In genomic region chr12:130054803-130055202, GRCh38 we compare ENCODE assay signal across 19 cellular contexts.
"Had no signal": no experiment of that assay in that cellular context is flagged by ENCODE, and none has a peak within 500 bp of the region (broad histone marks: within the 10 kb centered on the region; RNA-seq: fewer than 3 reads in every experiment).

No MANE protein-coding gene starts in this region.

- H3K9me3 ChIP-seq: esophagus muscularis mucosa, pancreas, SJCRH30, transverse colon had no signal

- H3K36me3 ChIP-seq: esophagus muscularis mucosa, pancreas, SJCRH30, transverse colon had no signal

- H3K27me3 Mint-ChIP-seq: activated B cell treated with CpG ODN at 0.5 μM for 24 hours; activated CD4-positive, alpha-beta T cell treated with anti-CD3 and anti-CD28 coated beads, Interleukin-2, amount 10 ng/mL, durations not matched to agents 24 days and 14 days had no signal

- H3K4me1 Mint-ChIP-seq: activated B cell treated with CpG ODN at 0.5 μM for 24 hours; activated CD4-positive, alpha-beta T cell treated with anti-CD3 and anti-CD28 coated beads, Interleukin-2, amount 10 ng/mL, durations not matched to agents 24 days and 14 days; activated T-helper 17 cell treated with anti-CD3 and anti-CD28 coated beads, Interleukin-2, amount 50 U/mL, for 72 hours had no signal

- ATAC-seq: activated T-helper 17 cell treated with anti-CD3 and anti-CD28 coated beads, Interleukin-2, amount 50 U/mL, for 72 hours; left lobe of liver; pancreas had no signal

- H3K4me2 ChIP-seq: hepatocyte had no signal

- FAIRE-seq: colon, endometrium, pancreas, TTC549 had no signal

- H3K4me3 Mint-ChIP-seq: activated B cell treated with CpG ODN at 0.5 μM for 24 hours; activated CD4-positive, alpha-beta T cell treated with anti-CD3 and anti-CD28 coated beads, Interleukin-2, amount 10 ng/mL, durations not matched to agents 24 days and 14 days; activated T-helper 17 cell treated with anti-CD3 and anti-CD28 coated beads, Interleukin-2, amount 50 U/mL, for 72 hours; neural crest cell had no signal

- H3K27ac ChIP-seq: esophagus muscularis mucosa, hepatocyte, pancreas, SJCRH30, transverse colon had no signal

- H3K4me3 ChIP-seq: esophagus muscularis mucosa, hepatocyte, pancreas, SJCRH30, transverse colon had no signal

- H3K27me3 ChIP-seq: pancreas, SJCRH30, transverse colon had no signal

- H3K79me2 ChIP-seq: hepatocyte had no signal

- H3K27ac Mint-ChIP-seq: activated B cell treated with CpG ODN at 0.5 μM for 24 hours; activated CD4-positive, alpha-beta T cell treated with anti-CD3 and anti-CD28 coated beads, Interleukin-2, amount 10 ng/mL, durations not matched to agents 24 days and 14 days; activated T-helper 17 cell treated with anti-CD3 and anti-CD28 coated beads, Interleukin-2, amount 50 U/mL, for 72 hours had no signal

- DNase-seq: activated B cell treated with CpG ODN at 0.5 μM for 24 hours; activated CD4-positive, alpha-beta T cell treated with anti-CD3 and anti-CD28 coated beads, Interleukin-2, amount 10 ng/mL, durations not matched to agents 24 days and 14 days; activated CD8-positive, alpha-beta memory T cell treated with anti-CD3 and anti-CD28 coated beads, Interleukin-2, amount 50 U/mL, for 4 hours; activated naive CD4-positive, alpha-beta T cell treated with Interleukin-2 at 50 U/mL for 16 hours; caudate nucleus; islet precursor cell; pancreas; SJCRH30; stimulated activated CD4-positive, alpha-beta T cell treated with anti-CD3 and anti-CD28 coated beads, Interleukin-1b, Interleukin-23, amount 100 ng/mL, for 48 hours; substantia nigra; transverse colon had no signal

- H3K4me1 ChIP-seq: esophagus muscularis mucosa, pancreas, SJCRH30, transverse colon had no signal

- H2AFZ ChIP-seq: hepatocyte had no signal
